In genomic region chr11:65780770-65781151, GRCh38 we compare ENCODE assay signal across 8 cellular contexts. TPM values are rescaled to one million over a fixed set of nuclear protein-coding genes. Genes with fewer than 3 reads are reported as not detected.
A peak's percentile ranks its signal among the peaks of the same experiment; 100 is the strongest.
DNase-seq lines count a peak whose midpoint lies in the region; ATAC-seq and TF ChIP-seq lines count a peak whose summit lies in the region.

Gene AP5B1, minus strand, starts transcription at chr11:65780976. Its CDS starts 385 bp downstream, at chr11:65780591.

- ATAC-seq in right lobe of liver = peak; percentile 70 to 84 (median 75)

- H3K36me3 ChIP-seq in right lobe of liver = peaks cover 0 to 13% (median 7%) of the 10 kb centered on the region in 4 donors

- H3K27me3 ChIP-seq in dorsolateral prefrontal cortex (peaks cover 0 to 12% (median 5%) of the 10 kb centered on the region in 45 donors), right lobe of liver (peaks cover 0 to under 1% of the 10 kb centered on the region in 2 donors)

- peaks cover 0 to 24% (median 6%) of the 10 kb centered on the region in 4 donors for H3K4me1 ChIP-seq in right lobe of liver

- peak within 1 kb of the TSS in 55 of 59 donors; percentile 33 to 91 (median 75) for H3K27ac ChIP-seq in dorsolateral prefrontal cortex
- peak within 1 kb of the TSS; percentile 48 to 83 (median 77) for H3K27ac ChIP-seq in right lobe of liver

- no CpG with 5 or more reads among the region's 59 CpGs for WGBS in right lobe of liver (ENCODE audit: insufficient coverage, low coverage, low lambda C conversion rate, missing lambda C conversion rate)

- peak in 1 of 56 donors; percentile 11 for TF ChIP-seq CTCF in dorsolateral prefrontal cortex (IDR thresholded peaks at IDR 0.05 in 54 of 56, conservative IDR thresholded peaks at IDR 0.05 in 2 of 56; ENCODE audit: low read depth in 1 of 56, partially characterized antibody in 56 of 56)
- TF ChIP-seq CTCF in right lobe of liver (IDR thresholded peaks at IDR 0.05) = no peak

- TF ChIP-seq POLR2A in GM10847 (IDR thresholded peaks at IDR 0.05; ENCODE audit: extremely low read depth, insufficient read length) (peak; percentile 55), right lobe of liver (IDR thresholded peaks at IDR 0.05) (peak; percentile 76)

- H3K9me3 ChIP-seq in right lobe of liver = no peaks in the 10 kb centered on the region

- peak within 1 kb of the TSS; percentile 58 to 99 (median 88) for H3K4me3 ChIP-seq in dorsolateral prefrontal cortex
- peak within 1 kb of the TSS; percentile 78 to 93 (median 83) for H3K4me3 ChIP-seq in right lobe of liver

- intact Hi-C loops in dorsolateral prefrontal cortex (cut with DNase I) (loop anchor here (1.0 to 5.0 kb wide), 3 partner anchors 34 to 68 kb away; partner anchors contain the start of gene KAT5 (in 1 of the 2)), right lobe of liver (cut with DNase I) (no loop called here)

- DNase-seq in H4 (ENCODE audit: low spot score) = peak; percentile 31
- peak; percentile 28 for DNase-seq in MV-4-11 (lab: John Stamatoyannopoulos, UW)
- peak; percentile 65 for DNase-seq in activated CD4-positive, alpha-beta T cell treated with anti-CD3 and anti-CD28 coated beads, Interleukin-2, amount 50 U/mL, for 1 hour
- peak in 5 of 10 donors; percentile 33 to 73 (median 66) for DNase-seq in dorsolateral prefrontal cortex
- peak; percentile 80 to 84 (median 82) for DNase-seq in right lobe of liver
- DNase-seq in stimulated activated CD4-positive, alpha-beta T cell treated with anti-CD3 and anti-CD28 coated beads, Interleukin-4, amount 100 ng/mL, for 48 hours (ENCODE audit: low read depth in 2 of 2) = peak; percentile 63 to 65
- no peak for DNase-seq in cerebellar nuclear complex (lab: John Stamatoyannopoulos, UW)

RNA-seq across cellular contexts. Expression of gene AP5B1, which starts in this region (rescaled TPM):
- 4.6 and 6.1 TPM in 2 replicates for total RNA-seq in H4 (2014; rRNA removed; shearing (Covaris generic))
- total RNA-seq in dorsolateral prefrontal cortex = 10 to 100 TPM; 12.0 to 32.4 (median 19.6) TPM
- total RNA-seq in right lobe of liver = 10 to 100 TPM in 3 of 6 experiments, 1 to 10 TPM in 3; 5.0 to 13.5 (median 9.7) TPM

Comparison
In these comparisons a context has a peak if more than half of its experiments do, and no peak if none do; other contexts are left out.
1. DNase-seq: peak in H4 (single experiment), MV-4-11 (single experiment), activated CD4-positive, alpha-beta T cell treated with anti-CD3 and anti-CD28 coated beads, Interleukin-2, amount 50 U/mL, for 1 hour (single experiment), right lobe of liver (3 of 3) and stimulated activated CD4-positive, alpha-beta T cell treated with anti-CD3 and anti-CD28 coated beads, Interleukin-4, amount 100 ng/mL, for 48 hours (2 of 2); none in cerebellar nuclear complex (0 of 2).
2. intact Hi-C loops: an anchor here in dorsolateral prefrontal cortex (1.0 to 5.0 kb wide); none called in right lobe of liver.